Comparison of ENCODE assay signal across 10 cellular contexts in genomic region chr7:135745702-135746312, GRCh38. TPM values are rescaled to one million over a fixed set of nuclear protein-coding genes. Genes with fewer than 3 reads are reported as not detected.
DNase-seq lines count a peak whose midpoint lies in the region; ATAC-seq and TF ChIP-seq lines count a peak whose summit lies in the region.
"Had no signal": no experiment of that assay in that cellular context is flagged by ENCODE, and none has a peak within 500 bp of the region (broad histone marks: within the 10 kb centered on the region; RNA-seq: fewer than 3 reads in every experiment).

No MANE protein-coding gene starts in this region.

- DNase-seq in heart left ventricle (peak in 4 of 5 donors; percentile 57 to 75 (median 65)), cardiac septum (ENCODE audit: low spot score) (no peak), coronary artery (ENCODE audit: low spot score) (peak; percentile 88), lung (ENCODE audit: low spot score) (no peak), vagina (ENCODE audit: extremely low spot score in 2 of 2) (no peak), GM19240 (ENCODE audit: insufficient read length, low spot score) (no peak)
- DNase-seq: activated CD8-positive, alpha-beta memory T cell treated with anti-CD3 and anti-CD28 coated beads, Interleukin-2, amount 50 U/mL, for 4 hours; glutamatergic neuron had no signal

- H3K27me3 ChIP-seq in heart left ventricle (no peaks in the 10 kb centered on the region), lung (ENCODE audit: control insufficient read depth, insufficient read depth) (no peaks in the 10 kb centered on the region), vagina (no peaks in the 10 kb centered on the region)

- peak overlapping the region in 4 of 12 donors; percentile 0 to 60 (median 48) for H3K4me3 ChIP-seq in heart left ventricle
- peak overlapping the region; percentile 32 for H3K4me3 ChIP-seq in coronary artery
- no peak overlapping the region for H3K4me3 ChIP-seq in lung
- H3K4me3 ChIP-seq in vagina, result no peak overlapping the region

- H3K4me1 ChIP-seq in heart left ventricle, result peaks cover 3 to 53% (median 20%) of the 10 kb centered on the region in 12 donors
- H3K4me1 ChIP-seq in lung (ENCODE audit: control insufficient read depth in 2 of 2, insufficient read depth in 2 of 2, low read length in 2 of 2), result peaks cover 0 to 11% of the 10 kb centered on the region in 2 donors
- H3K4me1 ChIP-seq in vagina, result peaks cover 29% of the 10 kb centered on the region

- no peak for TF ChIP-seq CTCF in heart left ventricle (IDR thresholded peaks at IDR 0.05)
- no peak for TF ChIP-seq CTCF in coronary artery (IDR thresholded peaks at IDR 0.05)
- no peak for TF ChIP-seq CTCF in lung (IDR thresholded peaks at IDR 0.05; ENCODE audit: control extremely low read depth, extremely low read depth)
- no peak for TF ChIP-seq CTCF in vagina (IDR thresholded peaks at IDR 0.05)

- ATAC-seq in heart left ventricle (peak in 3 of 4 donors; percentile 57 to 67 (median 59)), lung (ENCODE audit: insufficient read depth, low FRiP score) (peak; percentile 8), HG02763 (IDR thresholded peaks at IDR 0.05; ENCODE audit: unreplicated experiment) (no peak), GM21526 (IDR thresholded peaks at IDR 0.05; ENCODE audit: low FRiP score, unreplicated experiment) (no peak)

- peaks cover 0 to 8% (median 0%) of the 10 kb centered on the region in 9 donors for H3K36me3 ChIP-seq in heart left ventricle
- H3K36me3 ChIP-seq in lung (ENCODE audit: control insufficient read depth in 2 of 2, insufficient read depth in 2 of 2, low read length in 2 of 2), result no peaks in the 10 kb centered on the region
- no peaks in the 10 kb centered on the region for H3K36me3 ChIP-seq in vagina

- 49 to 72% (median 59%) methylated on average over 9 of the region's 9 CpGs for WGBS in heart left ventricle, 4 donors
- 78 to 86% methylated on average over 9 of the region's 9 CpGs for WGBS in lung, 2 donors

- no peaks in the 10 kb centered on the region for H3K9me3 ChIP-seq in heart left ventricle
- peaks cover 0 to 1% of the 10 kb centered on the region in 2 donors for H3K9me3 ChIP-seq in lung (ENCODE audit: control insufficient read depth in 2 of 2, insufficient read depth in 1 of 2, low read length in 1 of 2)
- H3K9me3 ChIP-seq in vagina, result no peaks in the 10 kb centered on the region

- TF ChIP-seq POLR2A in heart left ventricle (IDR thresholded peaks at IDR 0.05) (no peak), vagina (IDR thresholded peaks at IDR 0.05) (no peak)

- intact Hi-C loops in heart left ventricle (cut with DNase I) (loop anchor here in 1 of 10 donors (5.0 kb wide), 2 partner anchors 54 to 74 kb away; no protein-coding TSS in a partner anchor), cardiac septum (cut with DNase I) (loop anchor here (5.0 kb wide), 1 partner anchor 74 kb away; no protein-coding TSS in a partner anchor), vagina (cut with DNase I) (no loop called here)

- peak overlapping the region in 10 of 12 donors; percentile 17 to 89 (median 69) for H3K27ac ChIP-seq in heart left ventricle
- H3K27ac ChIP-seq in coronary artery, result peak overlapping the region; percentile 60 to 93
- no peak overlapping the region for H3K27ac ChIP-seq in lung (ENCODE audit: low read depth in 1 of 2, low read length in 1 of 2)
- peak overlapping the region; percentile 57 for H3K27ac ChIP-seq in vagina

RNA-seq across cellular contexts. Expression of gene FAM180A, which starts 2.8 kb away (rescaled TPM):
- total RNA-seq in heart left ventricle, result 10 to 100 TPM in 8 of 9 donors, 1 to 10 TPM in 1; 7.9 to 63.5 (median 30.3) TPM
- polyA plus RNA-seq in heart left ventricle, result 10 to 100 TPM; 12.4 to 16.7 TPM
- 25.1 TPM for total RNA-seq in cardiac septum
- 1 to 10 TPM; 1.9 to 2.1 TPM for total RNA-seq in lung
- under 1 TPM; 0.18 to 0.65 TPM for polyA plus RNA-seq in lung
- total RNA-seq in vagina, result 7.1 TPM

RNA-seq across cellular contexts. Expression of gene SLC13A4, which starts 17.8 kb away (rescaled TPM):
- total RNA-seq in heart left ventricle (1 to 10 TPM in 2 of 9 donors, under 1 TPM in 6, not detected in 1; 0.09 to 1.5 (median 0.46) TPM), cardiac septum (1.0 TPM), lung (1 to 10 TPM in 1 of 2 donors, under 1 TPM in 1; 0.17 to 1.3 TPM), vagina (not detected)
- polyA plus RNA-seq in heart left ventricle (under 1 TPM; 0.08 to 0.91 TPM), lung (under 1 TPM; 0.18 to 0.19 TPM)

Comparison
In these comparisons a context has a peak if more than half of its experiments do, and no peak if none do; other contexts are left out.
1. DNase-seq: peak in heart left ventricle (4 of 5) and coronary artery (single experiment); none in cardiac septum (single experiment), lung (single experiment), vagina (0 of 2) and GM19240 (single experiment).
2. ATAC-seq: peak in heart left ventricle (3 of 4) and lung (single experiment); none in HG02763 (single experiment) and GM21526 (single experiment).
3. H3K27ac ChIP-seq: peak in heart left ventricle (10 of 12), coronary artery (2 of 2) and vagina (single experiment); none in lung (0 of 2).